ENCODE assay signal across 8 cellular contexts in genomic region chr1:156741613-156741983, GRCh38. TPM values are rescaled to one million over a fixed set of nuclear protein-coding genes. Genes with fewer than 3 reads are reported as not detected.
DNase-seq lines count a peak whose midpoint lies in the region; ATAC-seq and TF ChIP-seq lines count a peak whose summit lies in the region.

No MANE protein-coding gene starts in this region.

- H3K4me2 ChIP-seq in skeletal muscle satellite cell (ENCODE audit: low read length) = peak overlapping the region; percentile 60

- H3K27ac ChIP-seq in RWPE2 (ENCODE audit: poor library complexity, severe bottlenecking) = peak overlapping the region; percentile 64

- TF ChIP-seq CTCF in RWPE2 (IDR thresholded peaks at IDR 0.05; ENCODE audit: poor library complexity, severe bottlenecking) = no peak
- TF ChIP-seq CTCF in fibroblast of pulmonary artery (IDR thresholded peaks at IDR 0.05; ENCODE audit: low read length, missing control alignments) = no peak

- ATAC-seq in GM21390 (IDR thresholded peaks at IDR 0.05; ENCODE audit: unreplicated experiment) = peak; percentile 0
- ATAC-seq in RWPE2 (ENCODE audit: low read depth) = no peak
- ATAC-seq in HG03196 (IDR thresholded peaks at IDR 0.05; ENCODE audit: unreplicated experiment) = no peak

- H3K27me3 ChIP-seq in RWPE2 (ENCODE audit: insufficient read depth, poor library complexity, severe bottlenecking) (no peaks in the 10 kb centered on the region), skeletal muscle satellite cell (ENCODE audit: control insufficient read depth, insufficient read depth, low read length) (no peaks in the 10 kb centered on the region)

- H3K36me3 ChIP-seq in RWPE2 (ENCODE audit: low read depth) = peaks cover 55% of the 10 kb centered on the region
- peaks cover 56% of the 10 kb centered on the region for H3K36me3 ChIP-seq in skeletal muscle satellite cell (ENCODE audit: insufficient read depth, low read length)

- H3K4me1 ChIP-seq in RWPE2 (ENCODE audit: insufficient read depth, poor library complexity, severe bottlenecking) (peaks cover 5% of the 10 kb centered on the region), skeletal muscle satellite cell (ENCODE audit: control insufficient read depth, insufficient read depth, low read length) (peaks cover 18% of the 10 kb centered on the region)

- DNase-seq in RWPE2 (ENCODE audit: low spot score) = no peak
- DNase-seq in fibroblast of pulmonary artery (ENCODE audit: low read depth) = no peak
- DNase-seq in DMS153 (lab: John Stamatoyannopoulos, UW) = no peak
- DNase-seq in OCI-M2 (lab: John Stamatoyannopoulos, UW; ENCODE audit: unreplicated experiment) = no peak
- DNase-seq in ecto neural progenitor cell (ENCODE audit: low spot score) = no peak

- H3K4me3 ChIP-seq in RWPE2 (ENCODE audit: severe bottlenecking) (no peak overlapping the region), fibroblast of pulmonary artery (replicated peaks; ENCODE audit: low read depth, low read length) (peak overlapping the region; percentile 8), skeletal muscle satellite cell (ENCODE audit: low read length) (peak overlapping the region; percentile 33)

- H3K9me3 ChIP-seq in RWPE2 (ENCODE audit: severe bottlenecking) = no peaks in the 10 kb centered on the region
- no peaks in the 10 kb centered on the region for H3K9me3 ChIP-seq in skeletal muscle satellite cell (replicated peaks; ENCODE audit: low read length)

- H3K9ac ChIP-seq in skeletal muscle satellite cell (ENCODE audit: low read depth, low read length) = no peak overlapping the region

RNA-seq across cellular contexts. Expression of gene MRPL24, which starts 0.7 kb away (rescaled TPM):
- total RNA-seq in skeletal muscle satellite cell (2012; rRNA removed) = 59.2 and 63.1 TPM in 2 replicates

RNA-seq across cellular contexts. Expression of gene HDGF, which starts 9.9 kb away (rescaled TPM):
- total RNA-seq in skeletal muscle satellite cell (2012; rRNA removed) = 153 and 218 TPM in 2 replicates

RNA-seq across cellular contexts. Expression of gene ISG20L2, which starts 13.0 kb away (rescaled TPM):
- 22.1 and 27.4 TPM in 2 replicates for total RNA-seq in skeletal muscle satellite cell (2012; rRNA removed)

RNA-seq across cellular contexts. Expression of gene METTL25B, which starts 13.3 kb away (rescaled TPM):
- total RNA-seq in skeletal muscle satellite cell (2012; rRNA removed) = 5.7 and 7.1 TPM in 2 replicates

RNA-seq across cellular contexts. Expression of gene PRCC, which starts 25.7 kb away (rescaled TPM):
- 16.5 and 19.2 TPM in 2 replicates for total RNA-seq in skeletal muscle satellite cell (2012; rRNA removed)
